In the genomic region with DNA sequence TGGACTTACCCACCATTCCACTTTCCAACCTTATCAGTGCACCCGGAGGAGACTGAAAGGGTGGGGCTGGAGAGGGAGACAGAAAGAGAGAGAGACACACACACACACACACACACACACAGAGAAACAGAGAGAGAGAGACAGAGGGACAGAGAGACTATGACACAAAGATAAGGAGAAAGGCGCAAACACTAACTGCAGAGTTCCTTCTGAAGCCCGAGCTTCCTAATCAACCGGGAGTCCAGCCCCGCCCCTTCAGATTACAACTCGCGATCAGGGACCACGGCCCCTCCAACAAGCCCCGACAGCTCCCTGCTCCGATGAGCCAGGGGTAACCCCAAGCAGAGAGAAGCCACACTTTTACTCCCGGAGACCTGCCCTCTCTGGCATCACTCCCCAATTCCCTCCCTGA, we compare ENCODE assay signal across 1 cellular context.
TF ChIP-seq lines count a peak whose summit lies in the region.

No MANE protein-coding gene starts in this region.

TF ChIP-seq in K562, 482 proteins besides CTCF, POLR2A, EP300 and RAD21 (continued from another document and continues in another):
- TF ChIP-seq AFF4 (CRISPR knock-in tag; IDR thresholded peaks at IDR 0.05) = peak; percentile 62; the same call in 1 of the 2 replicates
- no peak for TF ChIP-seq ZNF41 (CRISPR knock-in tag; conservative IDR thresholded peaks at IDR 0.05)
- TF ChIP-seq RCOR1 (IDR thresholded peaks at IDR 0.05; ENCODE audit: borderline replicate concordance in 1 of 2, low read depth in 2 of 2, low read length in 2 of 2) = peak; percentile 82 to 97
- TF ChIP-seq HMBOX1 (IDR thresholded peaks at IDR 0.05) = no peak
- TF ChIP-seq TARDBP (IDR thresholded peaks at IDR 0.05) = no peak
- no peak for TF ChIP-seq ZNF76 (CRISPR knock-in tag; IDR thresholded peaks at IDR 0.05; ENCODE audit: borderline replicate concordance)
- TF ChIP-seq MCM7 (IDR thresholded peaks at IDR 0.05) = peak in 1 of 2 experiments; percentile 80; a peak in 1 of 4 replicates
- TF ChIP-seq PTRF (tag; IDR thresholded peaks at IDR 0.05) = no peak
- TF ChIP-seq KAT2B (IDR thresholded peaks at IDR 0.05; ENCODE audit: low read depth, low read length) = no peak
- TF ChIP-seq MTA2 (IDR thresholded peaks at IDR 0.05; ENCODE audit: low read depth) = peak; percentile 82
- TF ChIP-seq TCFL5 (CRISPR knock-in tag; conservative IDR thresholded peaks at IDR 0.05) = no peak
- peak; percentile 88 for TF ChIP-seq NCOR1 (IDR thresholded peaks at IDR 0.05)
- TF ChIP-seq KAT7 (CRISPR knock-in tag; IDR thresholded peaks at IDR 0.05; ENCODE audit: borderline replicate concordance) = no peak
- TF ChIP-seq ETV5 (CRISPR knock-in tag; IDR thresholded peaks at IDR 0.05; ENCODE audit: low read depth) = no peak
- peak; percentile 68 for TF ChIP-seq JUND (IDR thresholded peaks at IDR 0.05; ENCODE audit: borderline replicate concordance, low read depth, low read length)
- peak; percentile 53; the same call in 1 of the 3 replicates for TF ChIP-seq JUND (tag; IDR thresholded peaks at IDR 0.05; ENCODE audit: borderline replicate concordance, low read depth, low read length)
- no peak for TF ChIP-seq NFE2 (IDR thresholded peaks at IDR 0.05; ENCODE audit: low read depth)
- TF ChIP-seq NUFIP1 (IDR thresholded peaks at IDR 0.05; ENCODE audit: partially characterized antibody) = no peak
- no peak for TF ChIP-seq FOXO4 (CRISPR knock-in tag; IDR thresholded peaks at IDR 0.05)
- peak; percentile 84; the same call in 1 of the 2 replicates for TF ChIP-seq CTBP1 (IDR thresholded peaks at IDR 0.05; ENCODE audit: borderline replicate concordance)
- TF ChIP-seq SMARCE1 (IDR thresholded peaks at IDR 0.05) = peak; percentile 97
- TF ChIP-seq PPARD (CRISPR knock-in tag; IDR thresholded peaks at IDR 0.05) = no peak
- TF ChIP-seq, protein P1, sequence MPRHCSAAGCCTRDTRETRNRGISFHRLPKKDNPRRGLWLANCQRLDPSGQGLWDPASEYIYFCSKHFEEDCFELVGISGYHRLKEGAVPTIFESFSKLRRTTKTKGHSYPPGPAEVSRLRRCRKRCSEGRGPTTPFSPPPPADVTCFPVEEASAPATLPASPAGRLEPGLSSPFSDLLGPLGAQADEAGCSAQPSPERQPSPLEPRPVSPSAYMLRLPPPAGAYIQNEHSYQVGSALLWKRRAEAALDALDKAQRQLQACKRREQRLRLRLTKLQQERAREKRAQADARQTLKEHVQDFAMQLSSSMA (CRISPR knock-in tag; IDR thresholded peaks at IDR 0.05) = no peak
- TF ChIP-seq E2F3 (CRISPR knock-in tag; IDR thresholded peaks at IDR 0.05) = no peak
- TF ChIP-seq RNF2 (IDR thresholded peaks at IDR 0.05) = peak; percentile 50; the same call in 1 of the 2 replicates
- no peak for TF ChIP-seq BMI1 (IDR thresholded peaks at IDR 0.05; ENCODE audit: low read length)
- TF ChIP-seq ZNF431 (CRISPR knock-in tag; IDR thresholded peaks at IDR 0.05) = no peak
- TF ChIP-seq SMAD1 (IDR thresholded peaks at IDR 0.05; ENCODE audit: low read depth, low read length, partially characterized antibody) = no peak
- TF ChIP-seq GTF2A2 (tag; IDR thresholded peaks at IDR 0.05) = no peak
- TF ChIP-seq ZNF23 (CRISPR knock-in tag; IDR thresholded peaks at IDR 0.05) = no peak
- TF ChIP-seq, protein P2, sequence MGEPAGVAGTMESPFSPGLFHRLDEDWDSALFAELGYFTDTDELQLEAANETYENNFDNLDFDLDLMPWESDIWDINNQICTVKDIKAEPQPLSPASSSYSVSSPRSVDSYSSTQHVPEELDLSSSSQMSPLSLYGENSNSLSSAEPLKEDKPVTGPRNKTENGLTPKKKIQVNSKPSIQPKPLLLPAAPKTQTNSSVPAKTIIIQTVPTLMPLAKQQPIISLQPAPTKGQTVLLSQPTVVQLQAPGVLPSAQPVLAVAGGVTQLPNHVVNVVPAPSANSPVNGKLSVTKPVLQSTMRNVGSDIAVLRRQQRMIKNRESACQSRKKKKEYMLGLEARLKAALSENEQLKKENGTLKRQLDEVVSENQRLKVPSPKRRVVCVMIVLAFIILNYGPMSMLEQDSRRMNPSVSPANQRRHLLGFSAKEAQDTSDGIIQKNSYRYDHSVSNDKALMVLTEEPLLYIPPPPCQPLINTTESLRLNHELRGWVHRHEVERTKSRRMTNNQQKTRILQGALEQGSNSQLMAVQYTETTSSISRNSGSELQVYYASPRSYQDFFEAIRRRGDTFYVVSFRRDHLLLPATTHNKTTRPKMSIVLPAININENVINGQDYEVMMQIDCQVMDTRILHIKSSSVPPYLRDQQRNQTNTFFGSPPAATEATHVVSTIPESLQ (CRISPR knock-in tag; IDR thresholded peaks at IDR 0.05) = no peak
- no peak for TF ChIP-seq ZNF551 (CRISPR knock-in tag; IDR thresholded peaks at IDR 0.05)
- no peak for TF ChIP-seq TBP (optimal IDR thresholded peaks at IDR 0.05; ENCODE audit: low read depth, low read length)
- no peak for TF ChIP-seq TSC22D4 (tag; IDR thresholded peaks at IDR 0.05)
- 0 out of 2 replicates have a peak, but pooled peaks have one; percentile 5 for TF ChIP-seq ZNF316 (IDR thresholded peaks at IDR 0.05)
- TF ChIP-seq ARNT (IDR thresholded peaks at IDR 0.05) = peak; percentile 88 to 96
- peak; percentile 69; the same call in 1 of the 2 replicates for TF ChIP-seq MEF2D (tag; conservative IDR thresholded peaks at IDR 0.05; ENCODE audit: low read depth)
- TF ChIP-seq ZBTB12 (CRISPR knock-in tag; IDR thresholded peaks at IDR 0.05) = no peak
- TF ChIP-seq ZC3H4 (CRISPR knock-in tag; IDR thresholded peaks at IDR 0.05; ENCODE audit: borderline replicate concordance) = no peak
- TF ChIP-seq CXXC5 (CRISPR knock-in tag; IDR thresholded peaks at IDR 0.05) = peak; percentile 79
- TF ChIP-seq RBBP5 (IDR thresholded peaks at IDR 0.05; ENCODE audit: borderline replicate concordance, insufficient read depth, low read length, poor library complexity, severe bottlenecking) = peak; percentile 28
- no peak for TF ChIP-seq PCBP2 (IDR thresholded peaks at IDR 0.05; ENCODE audit: low read depth, low read length, poor library complexity, severe bottlenecking)
- no peak for TF ChIP-seq DDX20 (tag; IDR thresholded peaks at IDR 0.05; ENCODE audit: low read depth)
- TF ChIP-seq, protein P3, sequence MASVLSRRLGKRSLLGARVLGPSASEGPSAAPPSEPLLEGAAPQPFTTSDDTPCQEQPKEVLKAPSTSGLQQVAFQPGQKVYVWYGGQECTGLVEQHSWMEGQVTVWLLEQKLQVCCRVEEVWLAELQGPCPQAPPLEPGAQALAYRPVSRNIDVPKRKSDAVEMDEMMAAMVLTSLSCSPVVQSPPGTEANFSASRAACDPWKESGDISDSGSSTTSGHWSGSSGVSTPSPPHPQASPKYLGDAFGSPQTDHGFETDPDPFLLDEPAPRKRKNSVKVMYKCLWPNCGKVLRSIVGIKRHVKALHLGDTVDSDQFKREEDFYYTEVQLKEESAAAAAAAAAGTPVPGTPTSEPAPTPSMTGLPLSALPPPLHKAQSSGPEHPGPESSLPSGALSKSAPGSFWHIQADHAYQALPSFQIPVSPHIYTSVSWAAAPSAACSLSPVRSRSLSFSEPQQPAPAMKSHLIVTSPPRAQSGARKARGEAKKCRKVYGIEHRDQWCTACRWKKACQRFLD (CRISPR knock-in tag; IDR thresholded peaks at IDR 0.05) = 0 out of 2 replicates have a peak, but pooled peaks have one; percentile 40
- TF ChIP-seq RBM34 (IDR thresholded peaks at IDR 0.05; ENCODE audit: borderline replicate concordance, insufficient read depth, low read length) = no peak
- TF ChIP-seq HDAC1 (IDR thresholded peaks at IDR 0.05) = peak; percentile 58 to 98; a peak in 3 of 4 replicates
- no peak for TF ChIP-seq ZNF232 (CRISPR knock-in tag; IDR thresholded peaks at IDR 0.05)
- no peak for TF ChIP-seq NFIX (CRISPR knock-in tag; IDR thresholded peaks at IDR 0.05; ENCODE audit: low read depth)
- 0 out of 2 replicates have a peak, but pooled peaks have one; percentile 50 for TF ChIP-seq ZNF263 (CRISPR knock-in tag; IDR thresholded peaks at IDR 0.05; ENCODE audit: borderline replicate concordance)
- TF ChIP-seq MBD2 (IDR thresholded peaks at IDR 0.05; ENCODE audit: borderline replicate concordance, low read depth) = peak; percentile 49; the same call in 1 of the 2 replicates
- no peak for TF ChIP-seq ADNP (tag; IDR thresholded peaks at IDR 0.05)
- TF ChIP-seq SRSF9 (IDR thresholded peaks at IDR 0.05; ENCODE audit: borderline replicate concordance, low read depth, low read length) = no peak
- TF ChIP-seq TRIM24 (IDR thresholded peaks at IDR 0.05) = peak; percentile 69 to 86
- TF ChIP-seq POLR2H (tag; IDR thresholded peaks at IDR 0.05; ENCODE audit: low read depth) = no peak
- no peak for TF ChIP-seq ZNF347 (CRISPR knock-in tag; IDR thresholded peaks at IDR 0.05; ENCODE audit: low read depth)
- peak; percentile 21 for TF ChIP-seq DACH1 (IDR thresholded peaks at IDR 0.05; ENCODE audit: partially characterized antibody)
- TF ChIP-seq PHF21A (IDR thresholded peaks at IDR 0.05; ENCODE audit: borderline replicate concordance, low read depth) = peak; percentile 94
- TF ChIP-seq DPF2 (IDR thresholded peaks at IDR 0.05) = peak; percentile 98
- peak; percentile 65 for TF ChIP-seq EP400 (IDR thresholded peaks at IDR 0.05)
- peak; percentile 73; the same call in 1 of the 2 replicates for TF ChIP-seq RB1 (IDR thresholded peaks at IDR 0.05; ENCODE audit: low read depth)
- peak; percentile 77 for TF ChIP-seq SP1 (CRISPR knock-in tag; IDR thresholded peaks at IDR 0.05)
- TF ChIP-seq RNF219 (CRISPR knock-in tag; IDR thresholded peaks at IDR 0.05) = no peak
- peak; percentile 41 for TF ChIP-seq PHF20 (IDR thresholded peaks at IDR 0.05; ENCODE audit: partially characterized antibody)
- no peak for TF ChIP-seq SRSF3 (IDR thresholded peaks at IDR 0.05; ENCODE audit: insufficient read depth, low read length)
- TF ChIP-seq RFX7 (CRISPR knock-in tag; IDR thresholded peaks at IDR 0.05) = no peak
- TF ChIP-seq ZBED1 (IDR thresholded peaks at IDR 0.05) = no peak
